In the genomic region with DNA sequence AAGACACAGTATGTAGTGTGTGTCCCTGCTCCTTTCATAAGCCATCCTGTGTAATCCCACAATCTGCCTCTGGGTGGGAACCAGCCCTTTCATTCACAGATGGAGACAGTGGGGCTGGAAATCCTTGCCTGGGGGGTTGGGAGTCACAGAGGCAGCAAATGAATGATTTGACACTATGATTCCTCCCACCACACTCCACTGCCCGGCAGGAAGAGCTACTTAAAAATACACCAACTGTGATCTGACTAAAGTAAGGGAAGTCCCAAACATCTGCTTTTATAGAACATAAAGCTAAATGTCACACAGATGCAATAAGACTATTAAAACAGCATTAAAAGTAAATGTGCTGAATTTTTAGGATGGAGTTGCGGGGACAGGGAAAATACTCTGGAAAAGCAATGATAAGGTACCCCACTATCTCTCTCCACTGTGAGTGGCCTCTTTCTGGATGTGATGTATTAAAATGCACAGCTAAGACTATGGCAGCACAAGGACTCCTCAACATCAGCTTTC, we compare ENCODE assay signal across 9 cellular contexts. TPM values are rescaled to one million over a fixed set of nuclear protein-coding genes. Genes with fewer than 3 reads are reported as not detected.
DNase-seq lines count a peak whose midpoint lies in the region; ATAC-seq and TF ChIP-seq lines count a peak whose summit lies in the region.
"Had no signal": no experiment of that assay in that cellular context is flagged by ENCODE, and none has a peak within 500 bp of the region (broad histone marks: within the 10 kb centered on the region; RNA-seq: fewer than 3 reads in every experiment).

No MANE protein-coding gene starts in this region.

- WGBS in GM23248 (ENCODE audit: low coverage in 1 of 2, low lambda C conversion rate in 2 of 2, missing lambda C conversion rate in 2 of 2), 2 experiments = 46 to 52% methylated on average over 2 of the region's 2 CpGs

- peak overlapping the region; percentile 91 for H3K27ac ChIP-seq in BLaER1
- H3K27ac ChIP-seq in GM23248 = no peak overlapping the region
- H3K27ac ChIP-seq in WERI-Rb-1 = no peak overlapping the region
- H3K27ac ChIP-seq: SJSA1 had no signal

- peak; percentile 39 for TF ChIP-seq CTCF in WERI-Rb-1 (IDR thresholded peaks at IDR 0.05; ENCODE audit: low read depth, low read length)

- no peaks in the 10 kb centered on the region for H3K9me3 ChIP-seq in BLaER1
- H3K9me3 ChIP-seq in GM23248 (ENCODE audit: low read depth) = no peaks in the 10 kb centered on the region
- no peaks in the 10 kb centered on the region for H3K9me3 ChIP-seq in WERI-Rb-1 (ENCODE audit: severe bottlenecking)
- H3K9me3 ChIP-seq: SJSA1 had no signal

- H3K9me2 ChIP-seq in GM23248 (ENCODE audit: insufficient read depth) = no peaks in the 10 kb centered on the region

- H3K79me2 ChIP-seq in GM23248 (ENCODE audit: insufficient read depth) = peaks cover 71% of the 10 kb centered on the region

- no peaks in the 10 kb centered on the region for H3K27me3 ChIP-seq in BLaER1
- H3K27me3 ChIP-seq in GM23248 (replicated peaks; ENCODE audit: insufficient read depth) = no peaks in the 10 kb centered on the region
- no peaks in the 10 kb centered on the region for H3K27me3 ChIP-seq in WERI-Rb-1 (ENCODE audit: insufficient read depth, low read depth, severe bottlenecking)
- H3K27me3 ChIP-seq: SJSA1 had no signal

- H3K4me1 ChIP-seq in BLaER1 (peaks cover 68% of the 10 kb centered on the region), GM23248 (ENCODE audit: insufficient read depth) (peaks cover 22% of the 10 kb centered on the region)

- H3K4me2 ChIP-seq in BLaER1 = peak overlapping the region; percentile 99
- peak overlapping the region; percentile 25 for H3K4me2 ChIP-seq in GM23248 (ENCODE audit: unreplicated experiment)

- H3K9ac ChIP-seq in BLaER1 (peak overlapping the region; percentile 88), GM23248 (peak overlapping the region; percentile 23; the same call in 1 of the 2 replicates)

- H3K4me3 ChIP-seq in BLaER1 (peak overlapping the region; percentile 74), GM23248 (no peak overlapping the region), WERI-Rb-1 (ENCODE audit: low read depth, low read length) (no peak overlapping the region)
- H3K4me3 ChIP-seq: SJSA1 had no signal

- peaks cover 44% of the 10 kb centered on the region for H3K36me3 ChIP-seq in BLaER1
- peaks cover 10% of the 10 kb centered on the region for H3K36me3 ChIP-seq in GM23248 (ENCODE audit: low read depth)
- H3K36me3 ChIP-seq in WERI-Rb-1 = peaks cover 16% of the 10 kb centered on the region

- in situ Hi-C loops in GM23248 (cut with MboI) = no loop called here

- ATAC-seq in HG02642 (IDR thresholded peaks at IDR 0.05; ENCODE audit: poor library complexity, unreplicated experiment) (no peak), GM18867 (IDR thresholded peaks at IDR 0.05; ENCODE audit: unreplicated experiment) (no peak)

- peaks cover 85% of the 10 kb centered on the region for H4K20me1 ChIP-seq in BLaER1
- H4K20me1 ChIP-seq in GM23248 (ENCODE audit: insufficient read depth) = no peaks in the 10 kb centered on the region

- H3F3A ChIP-seq in GM23248 (ENCODE audit: insufficient read depth) = 0 out of 2 replicates have a peak, but pooled peaks cover 10% of the 10 kb centered on the region

- H2AFZ ChIP-seq in GM23248 = no peak overlapping the region

- peak; percentile 43 for DNase-seq in GM23248
- peak; percentile 38 for DNase-seq in WERI-Rb-1
- DNase-seq in iPS-NIHi11 (ENCODE audit: low spot score) = peak; percentile 46
- DNase-seq in stimulated activated CD8-positive, alpha-beta memory T cell treated with anti-CD3 and anti-CD28 coated beads, Interleukin-4, amount 100 ng/mL, for 48 hours = no peak
- no peak for DNase-seq in NCI-H510A treated with DMSO at 0.1 percent for 48 hours (lab: John Stamatoyannopoulos, UW)

RNA-seq across cellular contexts. Expression of a gene that starts 4.3 kb away (rescaled TPM):
- total RNA-seq in GM23248 (2014; rRNA removed; shearing (Covaris generic)) = 50.0 and 70.4 TPM in 2 replicates
- 46.2 and 53.4 TPM in 2 replicates for polyA plus RNA-seq in GM23248 (2016; fragmentation: Nextera tagmentation; extraction: Ambion mirVana)

Comparison
In these comparisons a context has a peak if more than half of its experiments do, and no peak if none do; other contexts are left out.
1. DNase-seq: peak in GM23248 (single experiment), WERI-Rb-1 (single experiment) and iPS-NIHi11 (single experiment); none in stimulated activated CD8-positive, alpha-beta memory T cell treated with anti-CD3 and anti-CD28 coated beads, Interleukin-4, amount 100 ng/mL, for 48 hours (single experiment) and NCI-H510A treated with DMSO at 0.1 percent for 48 hours (single experiment).